ENCODE assay signal across 8 cellular contexts in genomic region chr12:52871291-52871961, GRCh38. TPM values are rescaled to one million over a fixed set of nuclear protein-coding genes. Genes with fewer than 3 reads are reported as not detected.
DNase-seq lines count a peak whose midpoint lies in the region; ATAC-seq and TF ChIP-seq lines count a peak whose summit lies in the region.

No MANE protein-coding gene starts in this region.

- peak overlapping the region; percentile 78 for H4K91ac ChIP-seq in IMR-90 (ENCODE audit: insufficient read depth, low read depth, low read length)

- peak overlapping the region; percentile 12; the same call in 1 of the 2 replicates for H3K27ac ChIP-seq in IMR-90 (ENCODE audit: insufficient read depth, low read length)

- no peak overlapping the region for H3K56ac ChIP-seq in IMR-90 (ENCODE audit: extremely low read depth, insufficient read depth, low read length)

- no peaks in the 10 kb centered on the region for H3K36me3 Mint-ChIP-seq in mesothelial cell of epicardium
- no peaks in the 10 kb centered on the region for H3K36me3 Mint-ChIP-seq in endothelial cell (ENCODE audit: low read depth, unreplicated experiment)

- H3K27me3 Mint-ChIP-seq in mesothelial cell of epicardium (ENCODE audit: low read depth) (peaks cover 4% of the 10 kb centered on the region), endothelial cell (ENCODE audit: unreplicated experiment) (peaks cover 14% of the 10 kb centered on the region)

- H3K4me3 ChIP-seq in IMR-90 (ENCODE audit: insufficient read depth, low read depth, low read length) = no peak overlapping the region

- DNase-seq in A172 (ENCODE audit: low spot score) = peak; percentile 89
- DNase-seq in IMR-90 = peak; percentile 73
- DNase-seq in dedifferentiated amniotic fluid mesenchymal stem cell (ENCODE audit: extremely low spot score) = peak; percentile 86
- no peak for DNase-seq in mesothelial cell of epicardium (ENCODE audit: low spot score in 2 of 2, unreplicated experiment in 2 of 2)
- no peak for DNase-seq in endothelial cell (ENCODE audit: low spot score)
- no peak for DNase-seq in NCI-H1105 (lab: John Stamatoyannopoulos, UW)

- H3K4me3 Mint-ChIP-seq in mesothelial cell of epicardium (no peak overlapping the region), endothelial cell (ENCODE audit: unreplicated experiment) (no peak overlapping the region)

- no peak overlapping the region for H4K5ac ChIP-seq in IMR-90 (ENCODE audit: low read depth, low read length)

- peak overlapping the region; percentile 80 for H2AK9ac ChIP-seq in IMR-90 (replicated peaks; ENCODE audit: low read depth, low read length, poor library complexity)

- H3K27me3 ChIP-seq in IMR-90 (ENCODE audit: control insufficient read depth, insufficient read depth, low read length) = no peaks in the 10 kb centered on the region

- no peak overlapping the region; the same call in 1 of the 2 replicates for H3K4me2 ChIP-seq in IMR-90 (ENCODE audit: low read depth, low read length)

- no peak for TF ChIP-seq RAD21 in IMR-90 (IDR thresholded peaks at IDR 0.05; ENCODE audit: low read length)

- in situ Hi-C loops in IMR-90 (cut with MboI; ENCODE audit: low sequenced_read_pairs) = no loop called here

- H2BK20ac ChIP-seq in IMR-90 (ENCODE audit: low read depth, low read length) = peak overlapping the region; percentile 87

- intact Hi-C loops in IMR-90 (cut with micrococcal nuclease) = loop anchor here (5.0 to 10.0 kb wide), 3 partner anchors 479 to 657 kb away; no protein-coding TSS in a partner anchor

- H3K4me1 ChIP-seq in IMR-90 (ENCODE audit: control insufficient read depth, insufficient read depth, low read length) = peaks cover 26% of the 10 kb centered on the region

- POLR2A ChIA-PET in IMR-90 (lab: Charles Lee; ENCODE audit: unreplicated experiment) = no interaction called here

- peak overlapping the region; percentile 89 for H2AK5ac ChIP-seq in IMR-90 (ENCODE audit: low read depth, low read length)

- peak overlapping the region; percentile 88 for H2AFZ ChIP-seq in IMR-90 (replicated peaks; ENCODE audit: low read length, poor library complexity)

- no peaks in the 10 kb centered on the region for H4K20me1 ChIP-seq in IMR-90 (ENCODE audit: insufficient read depth, low read length)

- no peak overlapping the region for H2BK5ac ChIP-seq in IMR-90 (ENCODE audit: low read depth, low read length, poor library complexity, severe bottlenecking)

- TF ChIP-seq CTCF in IMR-90 (conservative IDR thresholded peaks at IDR 0.05; ENCODE audit: low read depth, low read length) = no peak
- no peak for TF ChIP-seq CTCF in mesothelial cell of epicardium (IDR thresholded peaks at IDR 0.05; ENCODE audit: unreplicated experiment)
- TF ChIP-seq CTCF in endothelial cell (IDR thresholded peaks at IDR 0.05; ENCODE audit: unreplicated experiment) = no peak

- CTCF ChIA-PET in IMR-90 (lab: Yijun Ruan, JAX) = interaction anchor here (1.0 to 1.7 kb wide), 3 partner anchors 288 to 292 kb away, joined by 5 to 6 read pairs (median 6); no protein-coding TSS in a partner anchor

- peak overlapping the region; percentile 7 to 62; a peak in 2 of 4 replicates for H4K8ac ChIP-seq in IMR-90 (ENCODE audit: low read depth in 2 of 2, low read length in 2 of 2)

- H3K18ac ChIP-seq in IMR-90 (ENCODE audit: low read depth, low read length) = 0 out of 2 replicates have a peak overlapping the region, but pooled peaks have one; percentile 13

- H3K4ac ChIP-seq in IMR-90 (ENCODE audit: low read depth, low read length) = peak overlapping the region; percentile 65

- H3K4me1 Mint-ChIP-seq in mesothelial cell of epicardium (peaks cover 44% of the 10 kb centered on the region), endothelial cell (ENCODE audit: unreplicated experiment) (peaks cover 10% of the 10 kb centered on the region)

- no peaks in the 10 kb centered on the region for H3K36me3 ChIP-seq in IMR-90 (ENCODE audit: control insufficient read depth, insufficient read depth, low read length)

- no peaks in the 10 kb centered on the region for H3K79me1 ChIP-seq in IMR-90 (ENCODE audit: low read depth in 1 of 2, low read length in 2 of 2)

- peak; percentile 58 for ATAC-seq in IMR-90 (ENCODE audit: low read depth)
- ATAC-seq in HG03175 (IDR thresholded peaks at IDR 0.05; ENCODE audit: unreplicated experiment) = no peak
- ATAC-seq in GM19324 (IDR thresholded peaks at IDR 0.05; ENCODE audit: low FRiP score, unreplicated experiment) = no peak

- H3K9me3 Mint-ChIP-seq in mesothelial cell of epicardium (no peaks in the 10 kb centered on the region), endothelial cell (ENCODE audit: unreplicated experiment) (no peaks in the 10 kb centered on the region)

- peak overlapping the region; percentile 76; the same call in 2 of the 3 replicates for H2BK15ac ChIP-seq in IMR-90 (ENCODE audit: low read depth, low read length)

- H3K9ac ChIP-seq in IMR-90 (ENCODE audit: low read depth, low read length) = no peak overlapping the region

- no peaks in the 10 kb centered on the region for H3K9me3 ChIP-seq in IMR-90 (ENCODE audit: control insufficient read depth, insufficient read depth, low read length)

- H2BK120ac ChIP-seq in IMR-90 (ENCODE audit: low read depth, low read length) = peak overlapping the region; percentile 96

- peak overlapping the region; percentile 51; the same call in 1 of the 2 replicates for H3K23ac ChIP-seq in IMR-90 (ENCODE audit: low read depth, low read length)

- no TSS peak for BruUV-seq in IMR-90 (replicated peaks; lab: Mats Ljungman, UMichigan)

- H3K27ac Mint-ChIP-seq in mesothelial cell of epicardium (peak overlapping the region; percentile 24), endothelial cell (ENCODE audit: unreplicated experiment) (no peak overlapping the region)

- no CpG with 5 or more reads among the region's 8 CpGs for WGBS in IMR-90 (ENCODE audit: extremely low coverage in 2 of 2, insufficient read length in 1 of 2), 2 experiments

- peaks cover 23% of the 10 kb centered on the region for H3K9me1 ChIP-seq in IMR-90 (ENCODE audit: insufficient read depth, low read length)

- dilution Hi-C loops in IMR-90 (cut with HindIII; ENCODE audit: low sequenced_read_pairs, unreplicated experiment) = no loop called here

- peak overlapping the region; percentile 76 for H3K14ac ChIP-seq in IMR-90 (replicated peaks; ENCODE audit: low read depth, low read length)

- TF ChIP-seq POLR2A in IMR-90 (IDR thresholded peaks at IDR 0.05; ENCODE audit: low read depth, low read length) = no peak

TF ChIP-seq in IMR-90, 13 proteins besides CTCF, POLR2A, EP300 and RAD21:
- TF ChIP-seq MAFK (IDR thresholded peaks at IDR 0.05; ENCODE audit: low read depth, low read length) = peak; percentile 79
- TF ChIP-seq BHLHE40 (IDR thresholded peaks at IDR 0.05; ENCODE audit: low read depth, low read length) = peak; percentile 79
- TF ChIP-seq FOS (IDR thresholded peaks at IDR 0.05; ENCODE audit: low read depth, low read length) = peak; percentile 33
- TF ChIP-seq MAZ (IDR thresholded peaks at IDR 0.05; ENCODE audit: borderline replicate concordance, low read depth, low read length) = peak; percentile 45; the same call in 1 of the 2 replicates
- no peak for TF ChIP-seq MXI1 (IDR thresholded peaks at IDR 0.05; ENCODE audit: borderline replicate concordance, low read depth, low read length)
- TF ChIP-seq CEBPB (IDR thresholded peaks at IDR 0.05; ENCODE audit: low read depth, low read length) = peak; percentile 22; the same call in 1 of the 2 replicates
- TF ChIP-seq USF2 (IDR thresholded peaks at IDR 0.05; ENCODE audit: low read depth, low read length) = no peak
- TF ChIP-seq RCOR1 (IDR thresholded peaks at IDR 0.05; ENCODE audit: insufficient replicate concordance, low read length) = no peak

RNA-seq across cellular contexts. Expression of gene KRT78, which starts 22.6 kb away (rescaled TPM):
- not detected in 2 replicates for total RNA-seq in A172 (2014; rRNA removed; shearing (Covaris generic))
- not detected in 2 replicates for total RNA-seq in IMR-90 (2012; rRNA removed)
- polyA plus RNA-seq in IMR-90 (2012; rRNA removed) = not detected in 2 replicates
- not detected in 2 replicates for polyA plus RNA-seq in IMR-90 (2012; cell fraction: cytosol; rRNA removed)
- polyA plus RNA-seq in IMR-90 (2012; cell fraction: nucleus; rRNA removed; ENCODE audit: low replicate concordance) = not detected in 2 replicates
- not detected in 3 replicates for total RNA-seq in mesothelial cell of epicardium
- total RNA-seq in endothelial cell (ENCODE audit: unreplicated experiment) = not detected

RNA-seq across cellular contexts. Expression of gene KRT8, which starts 33.5 kb away (rescaled TPM):
- total RNA-seq in A172 (2014; rRNA removed; shearing (Covaris generic)) = 287 and 407 TPM in 2 replicates
- total RNA-seq in IMR-90 (2012; rRNA removed) (10.9 and 14.2 TPM in 2 replicates), mesothelial cell of epicardium (1,131 to 1,194 TPM (median 1,142 TPM) in 3 replicates), endothelial cell (ENCODE audit: unreplicated experiment) (194 TPM)
- 38.6 and 39.3 TPM in 2 replicates for polyA plus RNA-seq in IMR-90 (2012; rRNA removed)
- polyA plus RNA-seq in IMR-90 (2012; cell fraction: cytosol; rRNA removed) = 30.9 and 49.3 TPM in 2 replicates
- 26.9 and 31.3 TPM in 2 replicates for polyA plus RNA-seq in IMR-90 (2012; cell fraction: nucleus; rRNA removed; ENCODE audit: low replicate concordance)

RNA-seq across cellular contexts. Expression of gene KRT79, which starts 37.3 kb away (rescaled TPM):
- total RNA-seq in A172 (2014; rRNA removed; shearing (Covaris generic)) = 0.26 and 0.33 TPM in 2 replicates
- total RNA-seq in IMR-90 (2012; rRNA removed) = under 0.01 TPM in 1 of 2 replicates, not detected in the other
- polyA plus RNA-seq in IMR-90 (2012; rRNA removed) = 0.09 and 0.24 TPM in 2 replicates
- polyA plus RNA-seq in IMR-90 (2012; cell fraction: cytosol; rRNA removed) = 0.08 TPM in 1 of 2 replicates, not detected in the other
- 1.1 and 1.3 TPM in 2 replicates for polyA plus RNA-seq in IMR-90 (2012; cell fraction: nucleus; rRNA removed; ENCODE audit: low replicate concordance)
- total RNA-seq in mesothelial cell of epicardium = not detected in 3 replicates
- total RNA-seq in endothelial cell (ENCODE audit: unreplicated experiment) = not detected

RNA-seq across cellular contexts. Expression of gene KRT4, which starts 57.5 kb away (rescaled TPM):
- total RNA-seq in A172 (2014; rRNA removed; shearing (Covaris generic)) = 0.07 TPM in 1 of 2 replicates, not detected in the other
- under 0.01 TPM in 1 of 2 replicates, not detected in the other for total RNA-seq in IMR-90 (2012; rRNA removed)
- 0.03 and 0.07 TPM in 2 replicates for polyA plus RNA-seq in IMR-90 (2012; rRNA removed)
- 0.05 TPM in 1 of 2 replicates, not detected in the other for polyA plus RNA-seq in IMR-90 (2012; cell fraction: cytosol; rRNA removed)
- polyA plus RNA-seq in IMR-90 (2012; cell fraction: nucleus; rRNA removed; ENCODE audit: low replicate concordance) = 0.07 and 0.11 TPM in 2 replicates
- 1.00 to 1.4 TPM (median 1.3 TPM) in 3 replicates for total RNA-seq in mesothelial cell of epicardium
- total RNA-seq in endothelial cell (ENCODE audit: unreplicated experiment) = not detected

Comparison
In these comparisons a context has a peak if more than half of its experiments do, and no peak if none do; other contexts are left out.
1. DNase-seq: peak in A172 (single experiment), IMR-90 (single experiment) and dedifferentiated amniotic fluid mesenchymal stem cell (single experiment); none in mesothelial cell of epicardium (0 of 2), endothelial cell (single experiment) and NCI-H1105 (single experiment).
2. RNA of gene KRT8, which starts 33.5 kb away (total RNA-seq): 1,131 to 1,194 TPM in mesothelial cell of epicardium, 287 to 407 TPM in A172 and 194 TPM in endothelial cell (single experiment); 10.9 to 14.2 TPM in IMR-90; every median in the first group is over 10 times any median in the second.